21 cellular contexts compared by ENCODE assay signal in the genomic region with DNA sequence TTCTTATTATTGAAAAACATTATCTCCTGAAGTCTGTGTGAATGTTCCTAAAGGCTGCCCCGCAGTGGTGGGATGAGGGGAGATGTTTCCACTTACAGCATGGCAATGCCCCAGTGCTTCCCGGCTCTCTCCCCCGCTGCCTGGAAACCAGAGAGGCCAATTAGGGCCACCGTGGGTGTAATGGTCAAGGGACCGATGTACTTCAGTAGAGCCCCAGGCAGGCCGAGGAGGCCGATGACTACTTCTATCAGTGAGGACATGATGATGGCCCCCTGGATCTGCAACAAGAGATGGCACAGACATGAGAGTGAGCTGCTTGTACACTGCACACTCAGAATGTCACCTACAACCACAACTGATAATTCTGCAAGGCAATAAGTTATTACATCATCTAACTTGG.
A peak's percentile ranks its signal among the peaks of the same experiment; 100 is the strongest.
DNase-seq lines count a peak whose midpoint lies in the region; ATAC-seq and TF ChIP-seq lines count a peak whose summit lies in the region.
"Had no signal": no experiment of that assay in that cellular context is flagged by ENCODE, and none has a peak within 500 bp of the region (broad histone marks: within the 10 kb centered on the region; RNA-seq: fewer than 3 reads in every experiment).

No MANE protein-coding gene starts in this region.

- H3K4me1 Mint-ChIP-seq in chondrocyte (ENCODE audit: low read depth) (peaks cover 36% of the 10 kb centered on the region), memory B cell (peaks cover 4% of the 10 kb centered on the region)

- peak; percentile 28 for DNase-seq in activated CD8-positive, alpha-beta memory T cell treated with anti-CD3 and anti-CD28 coated beads for 24 hours
- DNase-seq in activated CD8-positive, alpha-beta memory T cell treated with anti-CD3 and anti-CD28 coated beads, Interleukin-2, amount 50 U/mL, for 4 hours: no peak
- DNase-seq in Karpas-422 (no peak), chondrocyte (ENCODE audit: low spot score) (no peak), memory B cell (ENCODE audit: low spot score in 2 of 2) (no peak), NCI-H226 (no peak), mesenchymal stem cell (no peak), NCI-H1417 treated with DMSO at 0.1 percent for 48 hours (lab: John Stamatoyannopoulos, UW) (no peak)
- DNase-seq: 8988T, DMS53, GM23248, HCEC 1CT, KBM-7, MG63, NCI-H1694, NCI-H2029 treated with DMSO at 0.1 percent for 48 hours, NCI-H526 treated with DMSO at 0.1 percent for 48 hours, SHP77 treated with DMSO at 0.1 percent for 48 hours, SK-N-SH had no signal

- H3K36me3 Mint-ChIP-seq in chondrocyte (ENCODE audit: low read depth) (peaks cover 18% of the 10 kb centered on the region), memory B cell (peaks cover 37% of the 10 kb centered on the region)

- no peak overlapping the region for H2BK12ac ChIP-seq in mesenchymal stem cell (ENCODE audit: low read length in 2 of 2)

- H3K9ac ChIP-seq in Karpas-422 (ENCODE audit: low read length) (no peak overlapping the region), mesenchymal stem cell (ENCODE audit: low read length) (no peak overlapping the region)
- H3K9ac ChIP-seq: GM23248, SK-N-SH had no signal

- WGBS in mesenchymal stem cell: 94% methylated on average over 7 of the region's 7 CpGs

- ATAC-seq in memory B cell (ENCODE audit: low read depth): no peak
- ATAC-seq: Panc1 had no signal

- H3K4me3 Mint-ChIP-seq in chondrocyte (ENCODE audit: unreplicated experiment): no peak overlapping the region
- H3K4me3 Mint-ChIP-seq in memory B cell: no peak overlapping the region

- no peak overlapping the region for H4K8ac ChIP-seq in mesenchymal stem cell (ENCODE audit: low read length)

- peak overlapping the region; percentile 18; the same call in 1 of the 2 replicates for H3K27ac ChIP-seq in Karpas-422 (ENCODE audit: low read length)
- no peak overlapping the region for H3K27ac ChIP-seq in mesenchymal stem cell (ENCODE audit: low read length, poor library complexity, severe bottlenecking)
- H3K27ac ChIP-seq: GM23248, RWPE1 had no signal

- no peaks in the 10 kb centered on the region for H3K9me2 ChIP-seq in Karpas-422 (replicated peaks; ENCODE audit: insufficient read depth, low read length)
- H3K9me2 ChIP-seq: SK-N-SH had no signal

- H4K20me1 ChIP-seq in Karpas-422 (ENCODE audit: insufficient read depth, low read depth, low read length): no peaks in the 10 kb centered on the region

- no peak overlapping the region for H2BK5ac ChIP-seq in mesenchymal stem cell (ENCODE audit: low read depth, low read length, poor library complexity, severe bottlenecking)

- H3K9me3 Mint-ChIP-seq in chondrocyte (ENCODE audit: low read depth) (no peaks in the 10 kb centered on the region), memory B cell (no peaks in the 10 kb centered on the region)

- H2AFZ ChIP-seq in Karpas-422 (ENCODE audit: low read length): no peak overlapping the region
- H2AFZ ChIP-seq in mesenchymal stem cell (ENCODE audit: low read depth, low read length): no peak overlapping the region
- H2AFZ ChIP-seq: GM23248 had no signal

- H3K18ac ChIP-seq in mesenchymal stem cell (ENCODE audit: low read depth in 1 of 2, low read length in 2 of 2): no peak overlapping the region

- H3K4me1 ChIP-seq in Karpas-422 (ENCODE audit: low read length) (peaks cover 14% of the 10 kb centered on the region), mesenchymal stem cell (ENCODE audit: control insufficient read depth, insufficient read depth, low read depth, low read length) (no peaks in the 10 kb centered on the region)

- H2BK15ac ChIP-seq in mesenchymal stem cell (ENCODE audit: low read depth, poor library complexity, severe bottlenecking): no peak overlapping the region

- no peaks in the 10 kb centered on the region for H3K27me3 Mint-ChIP-seq in chondrocyte (ENCODE audit: low read depth)
- H3K27me3 Mint-ChIP-seq in memory B cell: no peaks in the 10 kb centered on the region

- H3K27me3 ChIP-seq in Karpas-422 (ENCODE audit: low read length) (no peaks in the 10 kb centered on the region), mesenchymal stem cell (ENCODE audit: control insufficient read depth in 1 of 2, insufficient read depth in 1 of 2, low read length in 2 of 2) (no peaks in the 10 kb centered on the region)
- H3K27me3 ChIP-seq: MG63 had no signal

- H2BK120ac ChIP-seq in mesenchymal stem cell (ENCODE audit: low read depth, low read length): no peak overlapping the region

- H2AK5ac ChIP-seq in mesenchymal stem cell (ENCODE audit: low read length, severe bottlenecking): no peak overlapping the region

- no peaks in the 10 kb centered on the region for H3K9me3 ChIP-seq in Karpas-422 (ENCODE audit: low read length)
- H3K9me3 ChIP-seq in mesenchymal stem cell (ENCODE audit: control insufficient read depth, low read length): no peaks in the 10 kb centered on the region
- H3K9me3 ChIP-seq: MG63, SK-N-SH had no signal

- H3K4me3 ChIP-seq in Karpas-422 (ENCODE audit: low read length): no peak overlapping the region
- H3K4me3 ChIP-seq in mesenchymal stem cell (ENCODE audit: insufficient read depth in 1 of 2, low read depth in 1 of 2, low read length in 2 of 2): no peak overlapping the region
- H3K4me3 ChIP-seq: GM23248, MG63 had no signal

- H3K14ac ChIP-seq in mesenchymal stem cell (ENCODE audit: low read length in 2 of 2): no peak overlapping the region

- TF ChIP-seq CTCF in chondrocyte (IDR thresholded peaks at IDR 0.05): no peak

- H3K36me3 ChIP-seq in Karpas-422 (ENCODE audit: insufficient read depth, low read length): peaks cover 9% of the 10 kb centered on the region; the same call in 1 of the 2 replicates
- peaks cover 18 to 71% of the 10 kb centered on the region in 2 experiments for H3K36me3 ChIP-seq in mesenchymal stem cell (ENCODE audit: control insufficient read depth in 1 of 2, insufficient read depth in 2 of 2, low read depth in 1 of 2, low read length in 2 of 2)
- H3K36me3 ChIP-seq: MG63 had no signal

- no peaks in the 10 kb centered on the region; the same call in 1 of the 2 replicates for H3K79me2 ChIP-seq in Karpas-422 (ENCODE audit: low read length)

- H3K4me2 ChIP-seq in Karpas-422 (ENCODE audit: low read depth, low read length, poor library complexity, severe bottlenecking): no peak overlapping the region
- H3K4me2 ChIP-seq in mesenchymal stem cell (ENCODE audit: low read length, poor library complexity, severe bottlenecking): no peak overlapping the region
- H3K4me2 ChIP-seq: SK-N-SH had no signal

- H3K4ac ChIP-seq in mesenchymal stem cell (ENCODE audit: low read depth in 1 of 2, low read length in 2 of 2): no peak overlapping the region

- H4K91ac ChIP-seq in mesenchymal stem cell (ENCODE audit: low read length): no peak overlapping the region

- peaks cover 2% of the 10 kb centered on the region for H3K79me1 ChIP-seq in mesenchymal stem cell (replicated peaks; ENCODE audit: low read length, poor library complexity, severe bottlenecking)

- no peak overlapping the region for H3K23ac ChIP-seq in mesenchymal stem cell (ENCODE audit: low read length in 2 of 2)

- H3K27ac Mint-ChIP-seq in chondrocyte (ENCODE audit: unreplicated experiment) (peak overlapping the region; percentile 95), memory B cell (peak overlapping the region; percentile 53)
